Comparison of ENCODE assay signal across 31 cellular contexts in the genomic region with DNA sequence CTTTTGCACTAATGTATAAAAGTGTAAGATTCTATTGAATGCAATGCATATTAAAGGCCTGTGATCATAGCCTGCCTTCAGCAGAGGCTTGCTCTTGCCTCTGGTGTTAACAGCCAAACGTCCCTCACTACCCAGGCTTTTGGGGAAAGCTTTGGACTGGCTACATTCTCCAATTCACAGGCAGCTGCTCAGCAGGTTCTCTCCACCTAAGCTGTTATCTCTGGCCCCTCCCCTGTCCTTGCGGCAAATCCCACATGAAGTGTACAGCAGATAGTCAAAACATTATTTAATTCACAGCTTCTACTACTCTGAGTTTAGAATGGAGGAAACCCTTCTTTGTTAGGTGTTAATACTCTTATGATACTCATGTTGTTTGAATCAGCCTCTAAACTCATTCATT. TPM values are rescaled to one million over a fixed set of nuclear protein-coding genes. Genes with fewer than 3 reads are reported as not detected.
"Had no signal": no experiment of that assay in that cellular context is flagged by ENCODE, and none has a peak within 500 bp of the region (broad histone marks: within the 10 kb centered on the region; RNA-seq: fewer than 3 reads in every experiment).

No MANE protein-coding gene starts in this region.

- ATAC-seq: activated naive CD4-positive, alpha-beta T cell treated with anti-CD3 and anti-CD28 coated beads, Interleukin-2, amount 50 U/mL, for 72 hours; activated T-cell treated with anti-CD3 and anti-CD28 coated beads, Interleukin-2, amount 50 U/mL, for 72 hours; esophagus mucosa; foreskin keratinocyte; gastrocnemius medialis; WTC11 had no signal

- H3K4me3 ChIP-seq: ascending aorta, breast epithelium, cardiac muscle cell, colonic mucosa, dorsolateral prefrontal cortex, gastrocnemius medialis had no signal

- H3K9me3 ChIP-seq: ascending aorta, breast epithelium, colonic mucosa, gastrocnemius medialis had no signal

- H3K4me1 Mint-ChIP-seq: endodermal cell had no signal

- H3K27me3 Mint-ChIP-seq: activated CD4-positive, alpha-beta T cell treated with anti-CD3 and anti-CD28 coated beads, Interleukin-2, amount 10 ng/mL, durations not matched to agents 7 days and 5 days had no signal

- H3K36me3 ChIP-seq: ascending aorta, breast epithelium, cardiac muscle cell, colonic mucosa, gastrocnemius medialis had no signal

- H3K27ac ChIP-seq: ascending aorta, breast epithelium, cardiac muscle cell, colonic mucosa, dorsolateral prefrontal cortex, foreskin keratinocyte, gastrocnemius medialis, VCaP had no signal

- H3K4me3 Mint-ChIP-seq: activated CD4-positive, alpha-beta memory T cell treated with anti-CD3 and anti-CD28 coated beads, Interleukin-2, amount 10 ng/mL, durations not matched to agents 7 days and 5 days; activated CD4-positive, alpha-beta T cell treated with anti-CD3 and anti-CD28 coated beads, Interleukin-2, amount 10 ng/mL, durations not matched to agents 7 days and 5 days; activated naive CD4-positive, alpha-beta T cell treated with anti-CD3 and anti-CD28 coated beads, Interleukin-2, amount 10 ng/mL, durations not matched to agents 7 days and 5 days; activated naive CD8-positive, alpha-beta T cell treated with anti-CD3 and anti-CD28 coated beads, Interleukin-2, amount 10 ng/mL, durations not matched to agents 7 days and 5 days; activated T-cell treated with anti-CD3 and anti-CD28 coated beads, Interleukin-2, amount 50 U/mL, for 24 hours; activated T-cell treated with anti-CD3 and anti-CD28 coated beads, Interleukin-2, amount 50 U/mL, for 72 hours; brain; endodermal cell; WTC11 had no signal

- H3K9me3 Mint-ChIP-seq: activated CD4-positive, alpha-beta memory T cell treated with anti-CD3 and anti-CD28 coated beads, Interleukin-2, amount 10 ng/mL, durations not matched to agents 7 days and 5 days; activated CD4-positive, alpha-beta T cell treated with anti-CD3 and anti-CD28 coated beads, Interleukin-2, amount 10 ng/mL, durations not matched to agents 7 days and 5 days; activated naive CD4-positive, alpha-beta T cell treated with anti-CD3 and anti-CD28 coated beads, Interleukin-2, amount 10 ng/mL, durations not matched to agents 7 days and 5 days; activated naive CD4-positive, alpha-beta T cell treated with anti-CD3 and anti-CD28 coated beads, Interleukin-2, amount 50 U/mL, for 72 hours; activated naive CD8-positive, alpha-beta T cell treated with anti-CD3 and anti-CD28 coated beads, Interleukin-2, amount 10 ng/mL, durations not matched to agents 7 days and 5 days; activated T-cell treated with anti-CD3 and anti-CD28 coated beads, Interleukin-2, amount 50 U/mL, for 24 hours; activated T-cell treated with anti-CD3 and anti-CD28 coated beads, Interleukin-2, amount 50 U/mL, for 72 hours; brain; endodermal cell had no signal

- H3K4me1 ChIP-seq: breast epithelium, foreskin keratinocyte, gastrocnemius medialis had no signal

- H3K27me3 ChIP-seq: ascending aorta, cardiac muscle cell, colonic mucosa, dorsolateral prefrontal cortex, foreskin keratinocyte, gastrocnemius medialis had no signal

- H3K27ac Mint-ChIP-seq: activated CD4-positive, alpha-beta memory T cell treated with anti-CD3 and anti-CD28 coated beads, Interleukin-2, amount 10 ng/mL, durations not matched to agents 7 days and 5 days; activated CD4-positive, alpha-beta T cell treated with anti-CD3 and anti-CD28 coated beads, Interleukin-2, amount 10 ng/mL, durations not matched to agents 7 days and 5 days; activated naive CD4-positive, alpha-beta T cell treated with anti-CD3 and anti-CD28 coated beads, Interleukin-2, amount 10 ng/mL, durations not matched to agents 7 days and 5 days; activated naive CD4-positive, alpha-beta T cell treated with anti-CD3 and anti-CD28 coated beads, Interleukin-2, amount 50 U/mL, for 72 hours; activated naive CD8-positive, alpha-beta T cell treated with anti-CD3 and anti-CD28 coated beads, Interleukin-2, amount 10 ng/mL, durations not matched to agents 7 days and 5 days; activated T-cell treated with anti-CD3 and anti-CD28 coated beads, Interleukin-2, amount 50 U/mL, for 24 hours; activated T-cell treated with anti-CD3 and anti-CD28 coated beads, Interleukin-2, amount 50 U/mL, for 72 hours; brain; endodermal cell; WTC11 had no signal

- DNase-seq: activated CD4-positive, alpha-beta memory T cell treated with anti-CD3 and anti-CD28 coated beads, Interleukin-2, amount 10 ng/mL, durations not matched to agents 7 days and 5 days; activated CD4-positive, alpha-beta T cell treated with anti-CD3 and anti-CD28 coated beads for 1 hour; activated CD4-positive, alpha-beta T cell treated with anti-CD3 and anti-CD28 coated beads for 4 hours; activated CD4-positive, alpha-beta T cell treated with anti-CD3 and anti-CD28 coated beads, Interleukin-2, amount 10 ng/mL, durations not matched to agents 7 days and 5 days; activated CD4-positive, alpha-beta T cell treated with anti-CD3 and anti-CD28 coated beads, Interleukin-2, amount 50 U/mL, for 4 hours; activated CD8-positive, alpha-beta memory T cell treated with anti-CD3 and anti-CD28 coated beads, Interleukin-2, amount 50 U/mL, for 48 hours; activated gamma-delta T cell; activated naive CD4-positive, alpha-beta T cell; activated naive CD4-positive, alpha-beta T cell treated with anti-CD3 and anti-CD28 coated beads, Interleukin-2, amount 10 ng/mL, durations not matched to agents 7 days and 5 days; activated naive CD8-positive, alpha-beta T cell treated with anti-CD3 and anti-CD28 coated beads, Interleukin-2, amount 10 ng/mL, durations not matched to agents 7 days and 5 days; activated T-cell treated with anti-CD3 and anti-CD28 coated beads for 4 hours; activated T-cell treated with anti-CD3 and anti-CD28 coated beads, Interleukin-2, amount 50 U/mL, for 24 hours; activated T-cell treated with anti-CD3 and anti-CD28 coated beads, Interleukin-2, amount 50 U/mL, for 72 hours; central memory CD4-positive, alpha-beta T cell; cerebellar nuclear complex; colonic mucosa; dorsolateral prefrontal cortex; effector memory CD4-positive, alpha-beta T cell; endodermal cell; foreskin keratinocyte; gastrocnemius medialis; T-helper 2 cell had no signal

- H3K36me3 Mint-ChIP-seq: activated naive CD4-positive, alpha-beta T cell treated with anti-CD3 and anti-CD28 coated beads, Interleukin-2, amount 10 ng/mL, durations not matched to agents 7 days and 5 days; activated naive CD4-positive, alpha-beta T cell treated with anti-CD3 and anti-CD28 coated beads, Interleukin-2, amount 50 U/mL, for 72 hours; activated naive CD8-positive, alpha-beta T cell treated with anti-CD3 and anti-CD28 coated beads, Interleukin-2, amount 10 ng/mL, durations not matched to agents 7 days and 5 days; brain; WTC11 had no signal

RNA-seq across cellular contexts. Expression of gene GADD45G, which starts 45.9 kb away (rescaled TPM):
- total RNA-seq: epithelial cell of proximal tubule, foreskin keratinocyte had no signal
